8 cellular contexts compared by ENCODE assay signal in genomic region chr17:75130632-75131277, GRCh38. TPM values are rescaled to one million over a fixed set of nuclear protein-coding genes. Genes with fewer than 3 reads are reported as not detected.
DNase-seq lines count a peak whose midpoint lies in the region; ATAC-seq and TF ChIP-seq lines count a peak whose summit lies in the region.

No MANE protein-coding gene starts in this region.

- no peaks in the 10 kb centered on the region for H3K27me3 Mint-ChIP-seq in activated naive CD8-positive, alpha-beta T cell treated with anti-CD3 and anti-CD28 coated beads, Interleukin-2, amount 10 ng/mL, durations not matched to agents 7 days and 5 days
- H3K27me3 Mint-ChIP-seq in glutamatergic neuron (ENCODE audit: unreplicated experiment), result peaks cover 13% of the 10 kb centered on the region

- H3K9me3 ChIP-seq in ovary, result no peaks in the 10 kb centered on the region

- DNase-seq in NCI-H1417 (lab: John Stamatoyannopoulos, UW) (peak in 2 of 3 experiments; percentile 80 to 81), NCI-H1417 treated with DMSO at 0.1 percent for 48 hours (lab: John Stamatoyannopoulos, UW) (no peak), HT-29 (ENCODE audit: low spot score) (peak; percentile 73), RKO (ENCODE audit: low spot score) (peak; percentile 79), glutamatergic neuron (peak; percentile 70), ovary (peak; percentile 52 to 73 (median 61))
- no peak for DNase-seq in activated naive CD8-positive, alpha-beta T cell treated with anti-CD3 and anti-CD28 coated beads, Interleukin-2, amount 10 ng/mL, durations not matched to agents 7 days and 5 days

- H3K9me3 Mint-ChIP-seq in activated naive CD8-positive, alpha-beta T cell treated with anti-CD3 and anti-CD28 coated beads, Interleukin-2, amount 10 ng/mL, durations not matched to agents 7 days and 5 days, result no peaks in the 10 kb centered on the region
- H3K9me3 Mint-ChIP-seq in glutamatergic neuron (ENCODE audit: unreplicated experiment), result peaks cover 16% of the 10 kb centered on the region

- intact Hi-C loops in ovary (cut with DNase I), result no loop called here

- no peaks in the 10 kb centered on the region for H3K27me3 ChIP-seq in ovary

- H3K4me3 Mint-ChIP-seq in activated naive CD8-positive, alpha-beta T cell treated with anti-CD3 and anti-CD28 coated beads, Interleukin-2, amount 10 ng/mL, durations not matched to agents 7 days and 5 days, result peak overlapping the region; percentile 89
- peak overlapping the region; percentile 93 for H3K4me3 Mint-ChIP-seq in glutamatergic neuron (ENCODE audit: unreplicated experiment)

- TF ChIP-seq CTCF in glutamatergic neuron (IDR thresholded peaks at IDR 0.05; ENCODE audit: partially characterized antibody, unreplicated experiment) (peak; percentile 25), ovary (IDR thresholded peaks at IDR 0.05) (peak in 1 of 3 donors; percentile 37)

- TF ChIP-seq POLR2A in ovary (IDR thresholded peaks at IDR 0.05), result no peak

- peak overlapping the region; percentile 74 for H3K4me3 ChIP-seq in ovary

- no peaks in the 10 kb centered on the region for H3K36me3 ChIP-seq in ovary

- ATAC-seq in activated naive CD8-positive, alpha-beta T cell treated with anti-CD3 and anti-CD28 coated beads, Interleukin-2, amount 10 ng/mL, durations not matched to agents 7 days and 5 days (ENCODE audit: low read depth), result peak; percentile 41
- no peak for ATAC-seq in HG03469 (IDR thresholded peaks at IDR 0.05; ENCODE audit: unreplicated experiment)

- H3K27ac ChIP-seq in ovary, result peak overlapping the region; percentile 76 to 92

- H3K4me1 ChIP-seq in ovary (ENCODE audit: insufficient read depth), result no peaks in the 10 kb centered on the region

- peaks cover 9% of the 10 kb centered on the region for H3K36me3 Mint-ChIP-seq in activated naive CD8-positive, alpha-beta T cell treated with anti-CD3 and anti-CD28 coated beads, Interleukin-2, amount 10 ng/mL, durations not matched to agents 7 days and 5 days
- H3K36me3 Mint-ChIP-seq in glutamatergic neuron (ENCODE audit: unreplicated experiment), result no peaks in the 10 kb centered on the region

- 10 to 13% (median 10%) methylated on average over 26 to 29 of the region's 29 CpGs for WGBS in ovary, 3 donors

- H3K27ac Mint-ChIP-seq in activated naive CD8-positive, alpha-beta T cell treated with anti-CD3 and anti-CD28 coated beads, Interleukin-2, amount 10 ng/mL, durations not matched to agents 7 days and 5 days, result peak overlapping the region; percentile 84
- H3K27ac Mint-ChIP-seq in glutamatergic neuron (ENCODE audit: unreplicated experiment), result peak overlapping the region; percentile 96

- POLR2A ChIA-PET in activated naive CD8-positive, alpha-beta T cell treated with anti-CD3 and anti-CD28 coated beads, Interleukin-2, amount 10 ng/mL, durations not matched to agents 7 days and 5 days (lab: Charles Lee), result interaction anchor here (0.5 to 3.9 kb wide), 15 partner anchors 10 to 330 kb away, joined by 3 to 45 read pairs (median 3); partner anchors contain the start of genes ARMC7, GRB2, JPT1 and MRPL58

- no peak for TF ChIP-seq EP300 in ovary (IDR thresholded peaks at IDR 0.05)

- H3K4me1 Mint-ChIP-seq in activated naive CD8-positive, alpha-beta T cell treated with anti-CD3 and anti-CD28 coated beads, Interleukin-2, amount 10 ng/mL, durations not matched to agents 7 days and 5 days, result peaks cover 17% of the 10 kb centered on the region
- peaks cover 11% of the 10 kb centered on the region for H3K4me1 Mint-ChIP-seq in glutamatergic neuron (ENCODE audit: low read depth, unreplicated experiment)

RNA-seq across cellular contexts. Expression of gene NT5C, which starts 0.8 kb away (rescaled TPM):
- total RNA-seq in HT-29 (2014; rRNA removed; shearing (Covaris generic)), result 206 and 233 TPM in 2 replicates
- 10 to 100 TPM; 69.9 to 70.8 TPM for total RNA-seq in activated naive CD8-positive, alpha-beta T cell treated with anti-CD3 and anti-CD28 coated beads, Interleukin-2, amount 10 ng/mL, durations not matched to agents 7 days and 5 days
- total RNA-seq in glutamatergic neuron (ENCODE audit: unreplicated experiment), result 40.4 TPM
- 100 to 1,000 TPM in 2 of 7 donors, 10 to 100 TPM in 5; 51.3 to 118 (median 65.9) TPM for total RNA-seq in ovary
- polyA plus RNA-seq in ovary, result 10 to 100 TPM; 10.0 to 72.9 TPM

RNA-seq across cellular contexts. Expression of gene ARMC7, which starts 21.0 kb away (rescaled TPM):
- total RNA-seq in HT-29 (2014; rRNA removed; shearing (Covaris generic)), result 18.3 and 18.8 TPM in 2 replicates
- total RNA-seq in activated naive CD8-positive, alpha-beta T cell treated with anti-CD3 and anti-CD28 coated beads, Interleukin-2, amount 10 ng/mL, durations not matched to agents 7 days and 5 days, result 10 to 100 TPM; 16.2 to 17.6 TPM
- 9.9 TPM for total RNA-seq in glutamatergic neuron (ENCODE audit: unreplicated experiment)
- 1 to 10 TPM; 4.6 to 8.5 (median 5.1) TPM for total RNA-seq in ovary
- 10 to 100 TPM in 1 of 2 donors, 1 to 10 TPM in 1; 5.7 to 10.5 TPM for polyA plus RNA-seq in ovary

RNA-seq across cellular contexts. Expression of gene JPT1, which starts 23.6 kb away (rescaled TPM):
- 232 and 245 TPM in 2 replicates for total RNA-seq in HT-29 (2014; rRNA removed; shearing (Covaris generic))
- total RNA-seq in activated naive CD8-positive, alpha-beta T cell treated with anti-CD3 and anti-CD28 coated beads, Interleukin-2, amount 10 ng/mL, durations not matched to agents 7 days and 5 days, result 100 to 1,000 TPM; 194 to 213 TPM
- total RNA-seq in glutamatergic neuron (ENCODE audit: unreplicated experiment) (642 TPM), ovary (10 to 100 TPM; 12.9 to 46.4 (median 20.2) TPM)
- 10 to 100 TPM; 20.0 to 54.5 TPM for polyA plus RNA-seq in ovary

RNA-seq across cellular contexts. Expression of gene SLC16A5, which starts 43.0 kb away (rescaled TPM):
- 231 and 264 TPM in 2 replicates for total RNA-seq in HT-29 (2014; rRNA removed; shearing (Covaris generic))
- total RNA-seq in activated naive CD8-positive, alpha-beta T cell treated with anti-CD3 and anti-CD28 coated beads, Interleukin-2, amount 10 ng/mL, durations not matched to agents 7 days and 5 days, result 10 to 100 TPM in 1 of 2 experiments, 1 to 10 TPM in 1; 9.1 to 11.0 TPM
- total RNA-seq in glutamatergic neuron (ENCODE audit: unreplicated experiment) (1.1 TPM), ovary (10 to 100 TPM in 5 of 7 donors, 1 to 10 TPM in 2; 6.0 to 20.6 (median 12.6) TPM)
- polyA plus RNA-seq in ovary, result 1 to 10 TPM; 2.0 to 10.0 TPM

RNA-seq across cellular contexts. Expression of gene SUMO2, which starts 52.0 kb away (rescaled TPM):
- total RNA-seq in HT-29 (2014; rRNA removed; shearing (Covaris generic)), result 151 and 169 TPM in 2 replicates
- 100 to 1,000 TPM; 470 to 500 TPM for total RNA-seq in activated naive CD8-positive, alpha-beta T cell treated with anti-CD3 and anti-CD28 coated beads, Interleukin-2, amount 10 ng/mL, durations not matched to agents 7 days and 5 days
- total RNA-seq in glutamatergic neuron (ENCODE audit: unreplicated experiment) (625 TPM), ovary (100 to 1,000 TPM in 5 of 7 donors, 10 to 100 TPM in 2; 75.7 to 504 (median 395) TPM)
- 100 to 1,000 TPM; 120 to 497 TPM for polyA plus RNA-seq in ovary

Comparison
In these comparisons a context has a peak if more than half of its experiments do, and no peak if none do; other contexts are left out.
1. DNase-seq: peak in NCI-H1417 (2 of 3), HT-29 (single experiment), RKO (single experiment), glutamatergic neuron (single experiment) and ovary (5 of 5); none in NCI-H1417 treated with DMSO at 0.1 percent for 48 hours (single experiment) and activated naive CD8-positive, alpha-beta T cell treated with anti-CD3 and anti-CD28 coated beads, Interleukin-2, amount 10 ng/mL, durations not matched to agents 7 days and 5 days (single experiment).